Comparison of ENCODE assay signal across 24 cellular contexts in the genomic region with DNA sequence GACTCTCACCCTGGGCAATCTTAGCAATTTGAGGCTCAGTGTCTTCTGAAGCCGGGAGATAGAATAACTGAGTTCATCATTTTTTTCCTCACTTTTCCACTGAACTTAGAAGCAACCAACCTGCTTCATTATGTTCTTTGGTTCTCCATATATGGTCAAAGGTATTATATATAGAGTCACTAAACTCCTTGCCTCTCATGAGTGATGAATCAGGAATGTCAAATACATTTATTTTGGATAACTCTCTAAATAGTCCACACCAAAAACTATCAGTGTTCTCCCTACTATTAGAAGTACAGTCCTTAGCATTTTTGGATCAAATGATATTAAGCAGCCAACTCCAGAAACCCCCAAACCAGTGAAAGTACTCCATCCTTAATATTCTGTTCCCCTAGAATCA.
"Had no signal": no experiment of that assay in that cellular context is flagged by ENCODE, and none has a peak within 500 bp of the region (broad histone marks: within the 10 kb centered on the region; RNA-seq: fewer than 3 reads in every experiment).

No MANE protein-coding gene starts in this region.

- H3K27me3 Mint-ChIP-seq: effector memory CD8-positive, alpha-beta T cell; memory B cell; stimulated activated naive CD8-positive, alpha-beta T cell treated with anti-CD3 and anti-CD28 coated beads, Interleukin-15, amount 100 ng/mL, for 72 hours had no signal

- H3K9me3 ChIP-seq: esophagus squamous epithelium, gastroesophageal sphincter, pancreas, right lobe of liver, suprapubic skin, transverse colon, vagina had no signal

- H3K27ac Mint-ChIP-seq: effector memory CD8-positive, alpha-beta T cell; memory B cell; natural killer cell; stimulated activated naive CD8-positive, alpha-beta T cell treated with anti-CD3 and anti-CD28 coated beads, Interleukin-15, amount 100 ng/mL, for 72 hours had no signal

- H3K4me3 ChIP-seq: esophagus squamous epithelium, gastroesophageal sphincter, heart left ventricle, hepatocyte, lung, pancreas, right lobe of liver, suprapubic skin, transverse colon, vagina had no signal

- H3K4me1 Mint-ChIP-seq: memory B cell; natural killer cell; stimulated activated naive CD8-positive, alpha-beta T cell treated with anti-CD3 and anti-CD28 coated beads, Interleukin-15, amount 100 ng/mL, for 72 hours had no signal

- H3K79me2 ChIP-seq: hepatocyte had no signal

- H3K36me3 Mint-ChIP-seq: memory B cell, natural killer cell had no signal

- H3K4me2 ChIP-seq: hepatocyte had no signal

- H3K4me3 Mint-ChIP-seq: effector memory CD8-positive, alpha-beta T cell; memory B cell; natural killer cell; stimulated activated naive CD8-positive, alpha-beta T cell treated with anti-CD3 and anti-CD28 coated beads, Interleukin-15, amount 100 ng/mL, for 72 hours had no signal

- H3K27ac ChIP-seq: esophagus squamous epithelium, foreskin keratinocyte, gastroesophageal sphincter, heart left ventricle, hepatocyte, pancreas, right lobe of liver, suprapubic skin, transverse colon, vagina had no signal

- H3K27me3 ChIP-seq: esophagus squamous epithelium, foreskin keratinocyte, gastroesophageal sphincter, heart left ventricle, hepatocyte, pancreas, right lobe of liver, suprapubic skin, transverse colon, vagina had no signal

- H2AFZ ChIP-seq: hepatocyte had no signal

- H3K4me1 ChIP-seq: esophagus squamous epithelium, foreskin keratinocyte, gastroesophageal sphincter, heart left ventricle, pancreas, right lobe of liver, suprapubic skin, transverse colon, vagina had no signal

- H3K36me3 ChIP-seq: esophagus squamous epithelium, gastroesophageal sphincter, heart left ventricle, pancreas, right lobe of liver, suprapubic skin, transverse colon, vagina had no signal

- DNase-seq: cortex of kidney; effector memory CD8-positive, alpha-beta T cell; erythroblast; esophagus squamous epithelium; heart left ventricle; kidney; natural killer cell; pancreas; right lobe of liver; small intestine; stimulated activated CD4-positive, alpha-beta T cell treated with anti-CD3 and anti-CD28 coated beads, Interleukin-1b, Interleukin-23, amount 100 ng/mL, for 48 hours; stimulated activated CD4-positive, alpha-beta T cell treated with anti-CD3 and anti-CD28 coated beads, Interleukin-4, amount 100 ng/mL, for 1 hour; stimulated activated CD8-positive, alpha-beta memory T cell treated with anti-CD3 and anti-CD28 coated beads, Interleukin-4, amount 100 ng/mL, for 48 hours; stimulated activated naive CD4-positive, alpha-beta T cell; stimulated activated naive CD8-positive, alpha-beta T cell treated with anti-CD3 and anti-CD28 coated beads, Interleukin-15, amount 100 ng/mL, for 72 hours; transverse colon had no signal

- FAIRE-seq: endometrium, kidney, pancreas, small intestine had no signal
